Comparison of ENCODE assay signal across 13 cellular contexts in genomic region chr22:49352361-49353169, GRCh38.
"Had no signal": no experiment of that assay in that cellular context is flagged by ENCODE, and none has a peak within 500 bp of the region (broad histone marks: within the 10 kb centered on the region; RNA-seq: fewer than 3 reads in every experiment).

No MANE protein-coding gene starts in this region.

- H3K27ac Mint-ChIP-seq: activated CD4-positive, alpha-beta memory T cell treated with anti-CD3 and anti-CD28 coated beads, Interleukin-2, amount 10 ng/mL, durations not matched to agents 7 days and 5 days; effector memory CD8-positive, alpha-beta T cell had no signal

- DNase-seq: activated CD4-positive, alpha-beta memory T cell treated with anti-CD3 and anti-CD28 coated beads, Interleukin-2, amount 10 ng/mL, durations not matched to agents 7 days and 5 days; activated naive CD4-positive, alpha-beta T cell treated with anti-CD3 and anti-CD28 coated beads, Interleukin-2, amount 50 U/mL, for 16 hours; adrenal gland; caudate nucleus; cortex of kidney; effector memory CD8-positive, alpha-beta T cell; erythroblast; left cardiac atrium; ovary; stimulated activated CD4-positive, alpha-beta T cell treated with anti-CD3 and anti-CD28 coated beads, Interleukin-15, amount 100 ng/mL, for 24 hours had no signal

- ATAC-seq: effector memory CD8-positive, alpha-beta T cell; left cardiac atrium had no signal

- H3K4me3 Mint-ChIP-seq: activated CD4-positive, alpha-beta memory T cell treated with anti-CD3 and anti-CD28 coated beads, Interleukin-2, amount 10 ng/mL, durations not matched to agents 7 days and 5 days; effector memory CD8-positive, alpha-beta T cell; nephron had no signal

- H3K36me3 ChIP-seq: adrenal gland, ovary, tibial nerve had no signal

- H3K27me3 ChIP-seq: adrenal gland, hepatocyte, ovary had no signal

- H3K9me3 Mint-ChIP-seq: activated CD4-positive, alpha-beta memory T cell treated with anti-CD3 and anti-CD28 coated beads, Interleukin-2, amount 10 ng/mL, durations not matched to agents 7 days and 5 days; effector memory CD8-positive, alpha-beta T cell had no signal

- H3K4me1 Mint-ChIP-seq: activated CD4-positive, alpha-beta memory T cell treated with anti-CD3 and anti-CD28 coated beads, Interleukin-2, amount 10 ng/mL, durations not matched to agents 7 days and 5 days had no signal

- H3K4me1 ChIP-seq: adrenal gland, tibial nerve had no signal

- H3K4me3 ChIP-seq: adrenal gland, hepatocyte, ovary, tibial nerve had no signal

- H3K9me3 ChIP-seq: adrenal gland, ovary, tibial nerve had no signal

- H3K27ac ChIP-seq: adrenal gland, hepatocyte, ovary, tibial nerve had no signal
